Comparison of ENCODE assay signal across 1 cellular context in the genomic region with DNA sequence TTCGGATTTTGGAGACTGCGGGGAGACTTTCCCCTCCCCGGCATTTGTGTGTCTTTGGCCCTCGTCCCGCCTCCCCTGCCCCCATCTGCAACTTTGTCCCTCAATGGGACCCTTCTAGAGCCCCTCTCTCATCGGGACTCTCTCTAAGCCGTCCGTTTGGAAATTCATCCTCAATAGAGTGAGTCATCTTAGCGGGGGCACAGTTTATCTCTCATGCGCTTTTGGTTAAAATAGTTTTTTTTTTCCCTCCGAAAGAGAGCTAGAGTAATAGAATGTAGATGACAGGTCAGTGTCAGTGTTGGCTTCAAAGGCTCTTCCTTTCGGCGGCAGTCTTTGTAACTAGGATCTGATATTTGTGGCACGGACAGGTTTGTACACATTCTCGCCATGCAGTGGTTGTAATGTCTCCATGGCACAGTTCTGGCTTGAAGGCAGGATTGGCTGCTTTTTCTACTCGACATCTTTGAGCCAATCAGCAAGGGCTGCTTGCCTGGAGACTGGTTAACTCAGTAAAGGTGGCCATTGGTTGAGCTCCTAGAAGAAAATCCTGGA.
TF ChIP-seq lines count a peak whose summit lies in the region.

No MANE protein-coding gene starts in this region.

TF ChIP-seq in HCT116, 20 proteins besides CTCF, POLR2A, EP300 and RAD21 (continued from another document):
- TF ChIP-seq, protein P1, sequence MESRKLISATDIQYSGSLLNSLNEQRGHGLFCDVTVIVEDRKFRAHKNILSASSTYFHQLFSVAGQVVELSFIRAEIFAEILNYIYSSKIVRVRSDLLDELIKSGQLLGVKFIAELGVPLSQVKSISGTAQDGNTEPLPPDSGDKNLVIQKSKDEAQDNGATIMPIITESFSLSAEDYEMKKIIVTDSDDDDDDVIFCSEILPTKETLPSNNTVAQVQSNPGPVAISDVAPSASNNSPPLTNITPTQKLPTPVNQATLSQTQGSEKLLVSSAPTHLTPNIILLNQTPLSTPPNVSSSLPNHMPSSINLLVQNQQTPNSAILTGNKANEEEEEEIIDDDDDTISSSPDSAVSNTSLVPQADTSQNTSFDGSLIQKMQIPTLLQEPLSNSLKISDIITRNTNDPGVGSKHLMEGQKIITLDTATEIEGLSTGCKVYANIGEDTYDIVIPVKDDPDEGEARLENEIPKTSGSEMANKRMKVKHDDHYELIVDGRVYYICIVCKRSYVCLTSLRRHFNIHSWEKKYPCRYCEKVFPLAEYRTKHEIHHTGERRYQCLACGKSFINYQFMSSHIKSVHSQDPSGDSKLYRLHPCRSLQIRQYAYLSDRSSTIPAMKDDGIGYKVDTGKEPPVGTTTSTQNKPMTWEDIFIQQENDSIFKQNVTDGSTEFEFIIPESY (IDR thresholded peaks at IDR 0.05; ENCODE audit: extremely low read depth, insufficient replicate concordance, low read length): no peak
- TF ChIP-seq CEBPB (IDR thresholded peaks at IDR 0.05; ENCODE audit: low read depth): no peak
- peak; percentile 64 for TF ChIP-seq FOSL1 (IDR thresholded peaks at IDR 0.05; ENCODE audit: low read depth)
- TF ChIP-seq JUND (IDR thresholded peaks at IDR 0.05): peak; percentile 62
- no peak; the same call in 1 of the 2 replicates for TF ChIP-seq CBX3 (IDR thresholded peaks at IDR 0.05; ENCODE audit: low read depth)
- peak; percentile 64 for TF ChIP-seq SIN3A (IDR thresholded peaks at IDR 0.05; ENCODE audit: low read depth)
TF ChIP-seq in HCT116: peak in this region for 9.
